ENCODE assay signal across 24 cellular contexts in genomic region chr5:122180146-122180712, GRCh38. TPM values are rescaled to one million over a fixed set of nuclear protein-coding genes. Genes with fewer than 3 reads are reported as not detected.
DNase-seq lines count a peak whose midpoint lies in the region; ATAC-seq and TF ChIP-seq lines count a peak whose summit lies in the region.
"Had no signal": no experiment of that assay in that cellular context is flagged by ENCODE, and none has a peak within 500 bp of the region (broad histone marks: within the 10 kb centered on the region; RNA-seq: fewer than 3 reads in every experiment).

No MANE protein-coding gene starts in this region.

- H3K79me2 ChIP-seq in GM23248 (ENCODE audit: insufficient read depth): no peaks in the 10 kb centered on the region
- H3K79me2 ChIP-seq: hepatocyte had no signal

- no peak for TF ChIP-seq CTCF in esophagus muscularis mucosa (IDR thresholded peaks at IDR 0.05)
- TF ChIP-seq CTCF in omental fat pad (IDR thresholded peaks at IDR 0.05): no peak

- peaks cover 73% of the 10 kb centered on the region for H3F3A ChIP-seq in GM23248 (ENCODE audit: insufficient read depth)

- WGBS in GM23248 (ENCODE audit: low coverage in 1 of 2, low lambda C conversion rate in 2 of 2, missing lambda C conversion rate in 2 of 2), 2 experiments: 85 to 86% methylated on average over 6 of the region's 6 CpGs
- WGBS in esophagus muscularis mucosa: 96% methylated on average over 6 of the region's 6 CpGs

- TF ChIP-seq EP300 in esophagus muscularis mucosa (IDR thresholded peaks at IDR 0.05): no peak

- H3K9me3 ChIP-seq in GM23248 (ENCODE audit: low read depth) (no peaks in the 10 kb centered on the region), esophagus muscularis mucosa (no peaks in the 10 kb centered on the region), skeletal muscle satellite cell (replicated peaks; ENCODE audit: low read length) (no peaks in the 10 kb centered on the region)
- H3K9me3 ChIP-seq: Peyer's patch, psoas muscle, thyroid gland had no signal

- H3K36me3 ChIP-seq in GM23248 (ENCODE audit: low read depth) (no peaks in the 10 kb centered on the region), esophagus muscularis mucosa (no peaks in the 10 kb centered on the region), skeletal muscle satellite cell (ENCODE audit: insufficient read depth, low read length) (no peaks in the 10 kb centered on the region)
- H3K36me3 ChIP-seq: neural progenitor cell, Peyer's patch, thyroid gland had no signal

- H3K27me3 ChIP-seq in GM23248 (replicated peaks; ENCODE audit: insufficient read depth) (no peaks in the 10 kb centered on the region), esophagus muscularis mucosa (no peaks in the 10 kb centered on the region), skeletal muscle satellite cell (ENCODE audit: control insufficient read depth, insufficient read depth, low read length) (no peaks in the 10 kb centered on the region)
- H3K27me3 ChIP-seq: hepatocyte, neural progenitor cell, Peyer's patch, thyroid gland had no signal

- H3K4me1 ChIP-seq in GM23248 (ENCODE audit: insufficient read depth): peaks cover 71% of the 10 kb centered on the region
- H3K4me1 ChIP-seq in esophagus muscularis mucosa: peaks cover 28 to 39% (median 36%) of the 10 kb centered on the region in 4 donors
- H3K4me1 ChIP-seq in skeletal muscle satellite cell (ENCODE audit: control insufficient read depth, insufficient read depth, low read length): peaks cover 49% of the 10 kb centered on the region
- H3K4me1 ChIP-seq: neural progenitor cell had no signal

- no peaks in the 10 kb centered on the region for H3K9me2 ChIP-seq in GM23248 (ENCODE audit: insufficient read depth)

- no peak for DNase-seq in GM23248
- peak; percentile 62 for DNase-seq in RKO (ENCODE audit: low spot score)
- peak; percentile 62 for DNase-seq in esophagus muscularis mucosa (ENCODE audit: extremely low spot score)
- no peak for DNase-seq in omental fat pad (ENCODE audit: low spot score)
- no peak for DNase-seq in caudate nucleus (lab: John Stamatoyannopoulos, UW)
- no peak for DNase-seq in NCI-H446 (lab: John Stamatoyannopoulos, UW)
- DNase-seq: activated CD8-positive, alpha-beta memory T cell treated with anti-CD3 and anti-CD28 coated beads, Interleukin-2, amount 50 U/mL, for 4 hours; activated effector memory CD4-positive, alpha-beta T cell treated with Interleukin-2 at 50 U/mL for 16 hours; CD4-positive, alpha-beta T cell; cortex of kidney; foreskin melanocyte; NCI-H1092 treated with DMSO at 0.1 percent for 48 hours; NCI-H2081; NCI-H510A; NK-92 treated with Interleukin-12 subunit alpha and Interleukin-12 subunit beta, amount 100 ng/mL, for 24 hours; Peyer's patch; psoas muscle; small intestine; stimulated activated CD4-positive, alpha-beta T cell treated with anti-CD3 and anti-CD28 coated beads, Interleukin-2, amount 100 ng/mL, for 48 hours; stimulated activated naive B cell treated with anti-CD40 and anti-IgM and Interleukin-4, amounts not matched to agents 10 μg/mL and 1 μg/mL and 100 μg/mL, for 72 hours; thyroid gland had no signal

- H3K4me2 ChIP-seq in GM23248 (ENCODE audit: unreplicated experiment): peak overlapping the region; percentile 95
- no peak overlapping the region for H3K4me2 ChIP-seq in skeletal muscle satellite cell (ENCODE audit: low read length)
- H3K4me2 ChIP-seq: hepatocyte, neural progenitor cell had no signal

- H3K27ac ChIP-seq in GM23248: peak overlapping the region; percentile 96
- H3K27ac ChIP-seq in esophagus muscularis mucosa (replicated peaks in 1 of 4): peak overlapping the region in 2 of 4 donors; percentile 60 to 82
- H3K27ac ChIP-seq in caudate nucleus (ENCODE audit: low read depth, low read length): no peak overlapping the region
- H3K27ac ChIP-seq: neural progenitor cell, Peyer's patch, psoas muscle had no signal

- in situ Hi-C loops in GM23248 (cut with MboI): no loop called here

- no peak for TF ChIP-seq POLR2A in esophagus muscularis mucosa (IDR thresholded peaks at IDR 0.05; ENCODE audit: low read depth)

- H3K4me3 ChIP-seq in GM23248: no peak overlapping the region
- no peak overlapping the region for H3K4me3 ChIP-seq in esophagus muscularis mucosa
- H3K4me3 ChIP-seq in skeletal muscle satellite cell (ENCODE audit: low read length): no peak overlapping the region
- H3K4me3 ChIP-seq: hepatocyte, neural progenitor cell, Peyer's patch, psoas muscle, thyroid gland had no signal

- intact Hi-C loops in esophagus muscularis mucosa (cut with DNase I): loop anchor here (10.0 kb wide), 1 partner anchor 215 kb away; the partner anchor contains the start of gene SRFBP1

- no peak for ATAC-seq in omental fat pad (ENCODE audit: low FRiP score)
- ATAC-seq: stimulated activated naive B cell treated with anti-CD40 and anti-IgM and Interleukin-4, amounts not matched to agents 10 μg/mL and 1 μg/mL and 100 μg/mL, for 72 hours had no signal

- H3K9ac ChIP-seq in GM23248 (no peak overlapping the region), skeletal muscle satellite cell (ENCODE audit: low read depth, low read length) (peak overlapping the region; percentile 24)
- H3K9ac ChIP-seq: neural progenitor cell had no signal

- H4K20me1 ChIP-seq in GM23248 (ENCODE audit: insufficient read depth): no peaks in the 10 kb centered on the region

- H2AFZ ChIP-seq in GM23248: no peak overlapping the region
- H2AFZ ChIP-seq: hepatocyte, neural progenitor cell had no signal

RNA-seq across cellular contexts. Expression of gene ZNF474, which starts 50.9 kb away (rescaled TPM):
- 0.43 TPM in 1 of 2 replicates, not detected in the other for total RNA-seq in GM23248 (2014; rRNA removed; shearing (Covaris generic))
- 0.21 and 0.23 TPM in 2 replicates for polyA plus RNA-seq in GM23248 (2016; fragmentation: Nextera tagmentation; extraction: Ambion mirVana)
- total RNA-seq in esophagus muscularis mucosa (1 to 10 TPM in 1 of 4 donors, under 1 TPM in 2, not detected in 1; 0.33 to 1.8 (median 0.71) TPM), omental fat pad (1 to 10 TPM in 1 of 4 donors, under 1 TPM in 1, not detected in 2; 0.24 to 2.1 TPM)
- 0.22 TPM in 1 of 2 replicates, not detected in the other for total RNA-seq in skeletal muscle satellite cell (2012; rRNA removed)

Comparison
In these comparisons a context has a peak if more than half of its experiments do, and no peak if none do; other contexts are left out.
1. DNase-seq: peak in RKO (single experiment) and esophagus muscularis mucosa (single experiment); none in GM23248 (single experiment), omental fat pad (single experiment), caudate nucleus (0 of 61) and NCI-H446 (0 of 2).